In the genomic region with DNA sequence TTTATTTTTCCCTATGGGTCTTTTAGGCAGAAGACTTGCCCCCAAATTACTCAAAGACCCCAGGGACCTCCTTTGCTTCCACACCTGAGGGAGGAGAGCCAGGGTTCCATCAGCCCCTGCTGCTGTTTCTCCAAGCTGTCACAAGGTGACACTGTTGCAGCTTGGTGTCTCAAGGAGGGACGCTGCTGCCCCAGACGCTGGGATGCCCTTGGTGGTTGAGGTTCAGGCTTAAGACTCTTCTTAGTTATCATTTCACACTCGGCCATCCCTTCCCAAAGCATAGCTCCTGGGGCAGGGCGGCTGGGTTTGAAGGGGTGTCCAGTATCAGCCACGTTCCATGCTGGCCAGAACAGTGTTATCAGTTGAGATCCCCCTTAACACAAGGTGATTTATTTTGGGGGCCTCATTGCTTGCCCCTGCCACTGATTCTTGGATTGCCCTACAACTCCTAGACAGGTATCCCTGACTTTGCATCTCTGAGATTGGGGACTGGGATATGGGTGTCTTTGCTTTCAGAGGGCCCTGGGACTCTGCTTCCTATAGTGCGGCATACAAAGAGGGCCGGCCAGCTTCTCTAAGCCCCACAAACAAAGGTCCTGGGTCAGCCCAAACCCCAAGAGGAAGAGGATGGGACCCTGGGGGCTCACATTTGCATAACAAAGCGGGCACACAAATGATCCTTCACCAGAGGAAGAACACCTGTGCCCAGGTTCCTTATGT, we compare ENCODE assay signal across 8 cellular contexts. TPM values are rescaled to one million over a fixed set of nuclear protein-coding genes. Genes with fewer than 3 reads are reported as not detected.
A peak's percentile ranks its signal among the peaks of the same experiment; 100 is the strongest.
DNase-seq lines count a peak whose midpoint lies in the region; ATAC-seq and TF ChIP-seq lines count a peak whose summit lies in the region.

No MANE protein-coding gene starts in this region.

- intact Hi-C loops in dorsolateral prefrontal cortex (cut with DNase I) = no loop called here
- intact Hi-C loops in vagina (cut with DNase I) = no loop called here

- H3K4me3 ChIP-seq in dorsolateral prefrontal cortex = peak overlapping the region in 1 of 59 donors; percentile 7
- no peak overlapping the region for H3K4me3 ChIP-seq in mesendoderm (ENCODE audit: low read length)
- no peak overlapping the region for H3K4me3 ChIP-seq in vagina

- H3K36me3 ChIP-seq in mesendoderm (ENCODE audit: control insufficient read depth, insufficient read depth, low read length) (no peaks in the 10 kb centered on the region), vagina (no peaks in the 10 kb centered on the region)

- no peak overlapping the region for H2AK5ac ChIP-seq in mesendoderm (ENCODE audit: low read length)

- DNase-seq in activated gamma-delta T cell treated with Interleukin-2 at 50 U/mL for 16 hours (peak; percentile 58), activated gamma-delta T cell (lab: John Stamatoyannopoulos, UW) (no peak), NCI-H1694 treated with DMSO at 0.1 percent for 48 hours (lab: John Stamatoyannopoulos, UW) (peak; percentile 41), dorsolateral prefrontal cortex (peak in 7 of 10 donors; percentile 11 to 75 (median 54)), mesendoderm (peak; percentile 86), vagina (ENCODE audit: extremely low spot score in 2 of 2) (peak; percentile 76 to 81)
- peak; percentile 61 for DNase-seq in activated CD4-positive, CD25-positive, alpha-beta regulatory T cell treated with anti-CD3 and anti-CD28 coated beads, Interleukin-2, amount 50 U/mL, for 72 hours

- H2BK120ac ChIP-seq in mesendoderm (ENCODE audit: low read depth, low read length) = no peak overlapping the region

- H3K79me1 ChIP-seq in mesendoderm (ENCODE audit: low read length) = no peaks in the 10 kb centered on the region

- H2BK15ac ChIP-seq in mesendoderm (replicated peaks; ENCODE audit: low read depth) = no peak overlapping the region

- no peak overlapping the region for H4K5ac ChIP-seq in mesendoderm (ENCODE audit: low read length)

- H2BK5ac ChIP-seq in mesendoderm (ENCODE audit: low read length) = no peak overlapping the region

- peaks cover 11% of the 10 kb centered on the region for H3K4me1 ChIP-seq in mesendoderm (ENCODE audit: control insufficient read depth, low read depth, low read length)
- H3K4me1 ChIP-seq in vagina = no peaks in the 10 kb centered on the region

- WGBS in mesendoderm (ENCODE audit: extremely low coverage, insufficient coverage, low lambda C conversion rate) = no CpG with 5 or more reads among the region's 8 CpGs

- no peak overlapping the region for H3K4me2 ChIP-seq in mesendoderm (ENCODE audit: low read length)

- H3K56ac ChIP-seq in mesendoderm (ENCODE audit: low read length) = peak overlapping the region; percentile 57

- no peak overlapping the region for H3K18ac ChIP-seq in mesendoderm (ENCODE audit: low read length)

- no peak for TF ChIP-seq POLR2A in vagina (IDR thresholded peaks at IDR 0.05)

- no peak overlapping the region for H3K23ac ChIP-seq in mesendoderm (ENCODE audit: low read length)

- H3K9ac ChIP-seq in mesendoderm (ENCODE audit: low read length) = peak overlapping the region; percentile 26

- no peaks in the 10 kb centered on the region for H3K9me3 ChIP-seq in vagina

- H3K27me3 ChIP-seq in dorsolateral prefrontal cortex (no peaks in the 10 kb centered on the region), mesendoderm (ENCODE audit: insufficient read depth, low read length, poor library complexity) (no peaks in the 10 kb centered on the region), vagina (no peaks in the 10 kb centered on the region)

- H3K4ac ChIP-seq in mesendoderm (ENCODE audit: low read depth, low read length) = no peak overlapping the region

- H3K79me2 ChIP-seq in mesendoderm (ENCODE audit: control insufficient read depth, insufficient read depth, low read length) = no peaks in the 10 kb centered on the region

- H3K27ac ChIP-seq in dorsolateral prefrontal cortex (no peak overlapping the region), mesendoderm (ENCODE audit: low read depth, low read length) (no peak overlapping the region), vagina (no peak overlapping the region)

- TF ChIP-seq CTCF in dorsolateral prefrontal cortex (IDR thresholded peaks at IDR 0.05 in 54 of 56, conservative IDR thresholded peaks at IDR 0.05 in 2 of 56; ENCODE audit: low read depth in 1 of 56, partially characterized antibody in 56 of 56) = peak; percentile 22 to 91 (median 61)
- TF ChIP-seq CTCF in vagina (IDR thresholded peaks at IDR 0.05) = peak in 1 of 3 experiments; percentile 13

- no peak overlapping the region for H4K8ac ChIP-seq in mesendoderm (ENCODE audit: low read depth, low read length)

- ATAC-seq in HG02588 (IDR thresholded peaks at IDR 0.05; ENCODE audit: unreplicated experiment) = peak; percentile 61

RNA-seq across cellular contexts. Expression of a gene that starts 22.7 kb away (rescaled TPM):
- total RNA-seq in dorsolateral prefrontal cortex (1 to 10 TPM in 74 of 120 experiments, under 1 TPM in 46; 0.14 to 6.3 (median 1.2) TPM), vagina (2.7 TPM)
- 0.41 TPM for polyA plus RNA-seq in mesendoderm (2013, experiment 1 of 2)
- polyA plus RNA-seq in mesendoderm (2013, experiment 2 of 2) = 0.41 TPM

RNA-seq across cellular contexts. Expression of a gene that starts 37.6 kb away (rescaled TPM):
- total RNA-seq in dorsolateral prefrontal cortex = 1,000 to 10,000 TPM in 1 of 120 experiments, 100 to 1,000 TPM in 119; 391 to 1,107 (median 596) TPM
- polyA plus RNA-seq in mesendoderm (2013, experiment 1 of 2) = 368 TPM
- 373 TPM for polyA plus RNA-seq in mesendoderm (2013, experiment 2 of 2)
- 86.2 TPM for total RNA-seq in vagina
